14 cellular contexts compared by ENCODE assay signal in the genomic region with DNA sequence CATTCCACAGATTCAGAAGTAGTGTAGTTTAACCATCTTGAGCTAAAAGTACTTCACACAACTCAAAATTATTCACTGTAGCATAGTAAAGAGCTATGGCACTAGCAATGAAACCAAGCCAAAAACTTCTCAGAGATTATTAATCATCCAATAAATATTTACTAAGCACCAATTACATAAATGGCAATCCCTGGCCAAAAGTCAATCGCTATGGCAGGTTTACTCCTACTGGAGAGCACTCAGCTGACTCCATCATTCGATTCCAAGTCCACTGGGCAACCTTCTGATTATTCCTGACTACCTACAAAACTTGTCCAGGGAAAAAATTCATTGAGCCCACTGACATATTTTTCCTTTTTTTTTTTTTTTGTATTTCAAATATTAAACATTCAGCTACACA. TPM values are rescaled to one million over a fixed set of nuclear protein-coding genes. Genes with fewer than 3 reads are reported as not detected.
DNase-seq lines count a peak whose midpoint lies in the region; ATAC-seq and TF ChIP-seq lines count a peak whose summit lies in the region.
"Had no signal": no experiment of that assay in that cellular context is flagged by ENCODE, and none has a peak within 500 bp of the region (broad histone marks: within the 10 kb centered on the region; RNA-seq: fewer than 3 reads in every experiment).

No MANE protein-coding gene starts in this region.

- H3K79me2 ChIP-seq in PC-3 (ENCODE audit: low read length): peaks cover 61% of the 10 kb centered on the region

- intact Hi-C loops in PC-3 (cut with micrococcal nuclease): no loop called here
- intact Hi-C loops in left lung (cut with DNase I): no loop called here

- H3K9me3 ChIP-seq in PC-3 (ENCODE audit: low read length) (no peaks in the 10 kb centered on the region), left lung (no peaks in the 10 kb centered on the region)

- H2AFZ ChIP-seq in PC-3 (ENCODE audit: low read length): no peak overlapping the region

- H4K20me1 ChIP-seq in PC-3 (ENCODE audit: low read length): peaks cover 17% of the 10 kb centered on the region; the same call in 1 of the 2 replicates

- H3K4me3 ChIP-seq in PC-3 (ENCODE audit: low read length): no peak overlapping the region
- H3K4me3 ChIP-seq in left lung: no peak overlapping the region
- H3K4me3 ChIP-seq: BLaER1 had no signal

- DNase-seq in NCI-H446 treated with DMSO at 0.1 percent for 48 hours (lab: John Stamatoyannopoulos, UW): peak; percentile 45
- no peak for DNase-seq in NCI-H446 (lab: John Stamatoyannopoulos, UW)
- peak; percentile 59 for DNase-seq in PC-3
- no peak for DNase-seq in left lung
- no peak for DNase-seq in GM20000 (ENCODE audit: low spot score)
- DNase-seq: 8988T, AML-193, DMS53, HCEC 1CT, KBM-7 had no signal

- no peak for TF ChIP-seq CTCF in PC-3 (conservative IDR thresholded peaks at IDR 0.05; ENCODE audit: low read depth, low read length)
- TF ChIP-seq CTCF in left lung (IDR thresholded peaks at IDR 0.05): no peak
- no peak for TF ChIP-seq CTCF in GM20000 (IDR thresholded peaks at IDR 0.05; ENCODE audit: extremely low read depth, missing control alignments)

- H3K4me2 ChIP-seq in PC-3 (ENCODE audit: low read length): no peak overlapping the region
- H3K4me2 ChIP-seq: BLaER1 had no signal

- H3K36me3 ChIP-seq in PC-3 (ENCODE audit: low read depth, low read length): peaks cover 12% of the 10 kb centered on the region
- peaks cover 0 to 32% of the 10 kb centered on the region in 2 donors for H3K36me3 ChIP-seq in left lung

- no TSS peak for BruUV-seq in PC-3 (replicated peaks; lab: Mats Ljungman, UMichigan)

- CTCF ChIA-PET in PC-3 (lab: Charles Lee): interaction anchor here (0.6 to 1.5 kb wide), 2 partner anchors 35 to 131 kb away, joined by 4 to 7 read pairs; no protein-coding TSS in a partner anchor

- H3K27ac ChIP-seq in PC-3 (ENCODE audit: low read length) (no peak overlapping the region), left lung (no peak overlapping the region)
- H3K27ac ChIP-seq: BLaER1, HL-60 had no signal

- POLR2A ChIA-PET in PC-3 (lab: Charles Lee; ENCODE audit: unreplicated experiment): interaction anchor here (0.6 to 0.7 kb wide), 2 partner anchors 18 to 55 kb away, joined by 4 to 8 read pairs; no protein-coding TSS in a partner anchor

- ATAC-seq in PC-3 (peak; percentile 55), left lung (peak; percentile 41), GM21723 (IDR thresholded peaks at IDR 0.05; ENCODE audit: unreplicated experiment) (no peak), HG03432 (IDR thresholded peaks at IDR 0.05; ENCODE audit: unreplicated experiment) (no peak)

- H3F3A ChIP-seq in PC-3 (ENCODE audit: low read length, unreplicated experiment): no peaks in the 10 kb centered on the region

- no peaks in the 10 kb centered on the region for H3K9me2 ChIP-seq in PC-3 (replicated peaks; ENCODE audit: low read length)

- H3K27me3 ChIP-seq in PC-3 (ENCODE audit: low read length) (no peaks in the 10 kb centered on the region), left lung (no peaks in the 10 kb centered on the region)
- H3K27me3 ChIP-seq: BLaER1 had no signal

- H3K4me1 ChIP-seq in PC-3 (ENCODE audit: insufficient read depth, low read length): peaks cover 13% of the 10 kb centered on the region
- peaks cover 0 to 8% of the 10 kb centered on the region in 2 donors for H3K4me1 ChIP-seq in left lung

- H3K9ac ChIP-seq in PC-3 (ENCODE audit: low read length): no peak overlapping the region
- H3K9ac ChIP-seq: BLaER1 had no signal

RNA-seq across cellular contexts. Expression of a gene that starts 23.9 kb away (rescaled TPM):
- total RNA-seq in PC-3 (2014; rRNA removed): 69.4 and 101 TPM in 2 replicates
- total RNA-seq in left lung: 100 to 1,000 TPM; 121 to 123 TPM

Comparison
In these comparisons a context has a peak if more than half of its experiments do, and no peak if none do; other contexts are left out.
1. DNase-seq: peak in NCI-H446 treated with DMSO at 0.1 percent for 48 hours (single experiment) and PC-3 (single experiment); none in NCI-H446 (0 of 2), left lung (0 of 2) and GM20000 (single experiment).
2. ATAC-seq: peak in PC-3 (single experiment) and left lung (single experiment); none in GM21723 (single experiment) and HG03432 (single experiment).